Comparison of ENCODE assay signal across 13 cellular contexts in genomic region chr11:56214537-56214936, GRCh38. TPM values are rescaled to one million over a fixed set of nuclear protein-coding genes. Genes with fewer than 3 reads are reported as not detected.
"Had no signal": no experiment of that assay in that cellular context is flagged by ENCODE, and none has a peak within 500 bp of the region (broad histone marks: within the 10 kb centered on the region; RNA-seq: fewer than 3 reads in every experiment).

No MANE protein-coding gene starts in this region.

- ATAC-seq: activated naive CD4-positive, alpha-beta T cell treated with anti-CD3 and anti-CD28 coated beads, Interleukin-2, amount 50 U/mL, for 72 hours; activated naive CD8-positive, alpha-beta T cell treated with anti-CD3 and anti-CD28 coated beads, Interleukin-2, amount 50 U/mL, for 24 hours; activated T-cell treated with anti-CD3 and anti-CD28 coated beads, Interleukin-2, amount 50 U/mL, for 4 hours; activated T-cell treated with anti-CD3 and anti-CD28 coated beads, Interleukin-2, amount 50 U/mL, for 72 hours; activated T-helper 17 cell treated with anti-CD3 and anti-CD28 coated beads, Interleukin-2, amount 50 U/mL, for 72 hours; body of pancreas had no signal

- H3K27me3 ChIP-seq: adrenal gland, ascending aorta, body of pancreas, brain microvascular endothelial cell, breast epithelium, cardiac muscle cell had no signal

- H3K36me3 ChIP-seq: adrenal gland, ascending aorta, brain microvascular endothelial cell, breast epithelium, cardiac muscle cell had no signal

- H3K4me3 ChIP-seq: adrenal gland, ascending aorta, body of pancreas, breast epithelium, cardiac muscle cell had no signal

- H3K27ac ChIP-seq: adrenal gland, ascending aorta, body of pancreas, brain microvascular endothelial cell, breast epithelium, cardiac muscle cell had no signal

- H3K9me3 ChIP-seq: adrenal gland had no signal

RNA-seq across cellular contexts. Expression of gene OR5T2, which starts 19.5 kb away (rescaled TPM):
- polyA plus RNA-seq: adipose tissue, adrenal gland, aorta, cardiac muscle cell had no signal

RNA-seq across cellular contexts. Expression of gene OR5T3, which starts 37.5 kb away (rescaled TPM):
- polyA plus RNA-seq: adipose tissue, adrenal gland, aorta, cardiac muscle cell had no signal

RNA-seq across cellular contexts. Expression of gene OR5J2, which starts 38.1 kb away (rescaled TPM):
- polyA plus RNA-seq: adipose tissue, adrenal gland, aorta, cardiac muscle cell had no signal

RNA-seq across cellular contexts. Expression of gene OR8K5, which starts 54.4 kb away (rescaled TPM):
- polyA plus RNA-seq: adipose tissue, adrenal gland, aorta, cardiac muscle cell had no signal

RNA-seq across cellular contexts. Expression of gene OR5T1, which starts 59.4 kb away (rescaled TPM):
- polyA plus RNA-seq: adipose tissue, adrenal gland, aorta, cardiac muscle cell had no signal
